ENCODE assay signal across 1 cellular context in the genomic region with DNA sequence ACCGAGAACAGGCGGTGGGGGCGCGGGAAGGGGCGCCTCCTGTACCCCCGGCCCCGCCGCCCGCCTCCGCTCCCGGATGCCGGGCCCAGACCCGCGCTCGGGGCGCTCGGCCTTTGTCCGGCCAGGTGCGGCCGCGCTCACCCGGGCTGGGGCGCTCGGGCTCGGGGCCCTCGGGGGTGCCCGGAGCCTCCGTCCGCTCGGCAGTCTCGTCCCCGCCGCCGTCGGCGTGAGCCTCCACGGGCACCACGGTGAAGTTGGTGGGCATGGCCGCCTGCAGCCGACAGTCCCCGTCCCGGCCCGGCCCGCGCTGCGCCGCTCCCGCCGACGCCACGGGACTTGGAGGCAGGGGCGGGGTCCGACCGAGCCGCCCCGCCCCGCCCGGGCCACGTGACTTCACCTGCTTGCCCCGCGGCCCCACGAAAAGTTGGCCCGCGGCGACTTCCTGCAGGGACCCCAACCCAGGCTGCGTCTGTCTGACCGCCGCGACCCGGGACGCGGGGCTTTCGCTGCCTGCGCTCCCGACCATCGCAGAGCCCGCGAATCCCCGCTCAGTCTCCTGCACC.
A peak's percentile ranks its signal among the peaks of the same experiment; 100 is the strongest.
TF ChIP-seq lines count a peak whose summit lies in the region.

A gene (minus strand): TSS at position 337 of the 563 bp plus-strand sequence. CDS start 72 bp downstream, at position 265.

TF ChIP-seq in endothelial cell of umbilical vein, 7 proteins besides CTCF, POLR2A, EP300 and RAD21:
- TF ChIP-seq JUN (IDR thresholded peaks at IDR 0.05; ENCODE audit: borderline replicate concordance, insufficient read depth, insufficient read length, low read depth) (no peak), POLR2AphosphoS5 (IDR thresholded peaks at IDR 0.05; ENCODE audit: insufficient read depth, low read depth, low read length) (peak; percentile 63), EZH2 (IDR thresholded peaks at IDR 0.05; ENCODE audit: borderline replicate concordance, low read depth, low read length, severe bottlenecking) (no peak), MYC (IDR thresholded peaks at IDR 0.05; ENCODE audit: low read depth, low read length) (no peak), GATA2 (IDR thresholded peaks at IDR 0.05; ENCODE audit: insufficient read depth, insufficient read length, low read depth, low read length) (no peak)
- TF ChIP-seq, protein P1, sequence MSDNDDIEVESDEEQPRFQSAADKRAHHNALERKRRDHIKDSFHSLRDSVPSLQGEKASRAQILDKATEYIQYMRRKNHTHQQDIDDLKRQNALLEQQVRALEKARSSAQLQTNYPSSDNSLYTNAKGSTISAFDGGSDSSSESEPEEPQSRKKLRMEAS (IDR thresholded peaks at IDR 0.05; ENCODE audit: insufficient read depth, insufficient read length), result no peak
